In the genomic region with DNA sequence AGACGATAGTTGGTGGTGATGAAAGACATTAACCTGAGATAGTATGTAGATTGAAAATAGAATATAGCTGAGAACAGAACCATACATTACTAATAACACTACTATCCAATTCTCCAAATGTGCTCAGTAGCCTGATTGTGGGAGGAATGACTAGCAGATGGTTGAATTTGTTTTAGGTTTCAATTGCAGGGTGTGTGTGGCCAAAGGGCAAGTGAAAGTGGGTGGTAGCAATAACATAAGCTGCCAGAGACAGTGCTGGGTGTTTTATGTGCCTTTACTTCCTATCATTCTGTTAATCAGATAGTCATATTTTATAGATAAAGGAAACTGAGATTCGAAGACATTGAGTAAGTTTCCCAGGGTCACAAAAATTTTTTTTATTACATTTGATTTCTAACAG, we compare ENCODE assay signal across 20 cellular contexts.
DNase-seq lines count a peak whose midpoint lies in the region; ATAC-seq and TF ChIP-seq lines count a peak whose summit lies in the region.
"Had no signal": no experiment of that assay in that cellular context is flagged by ENCODE, and none has a peak within 500 bp of the region (broad histone marks: within the 10 kb centered on the region; RNA-seq: fewer than 3 reads in every experiment).

No MANE protein-coding gene starts in this region.

- ATAC-seq in GM19463 (IDR thresholded peaks at IDR 0.05; ENCODE audit: unreplicated experiment) = peak; percentile 47
- ATAC-seq: GM12878, HepG2 had no signal

- intact Hi-C loops in colonic mucosa (cut with DNase I) = no loop called here

- TF ChIP-seq CTCF in colonic mucosa (IDR thresholded peaks at IDR 0.05) (no peak), progenitor cell of endocrine pancreas (IDR thresholded peaks at IDR 0.05; ENCODE audit: unreplicated experiment) (no peak), HFFc6 (IDR thresholded peaks at IDR 0.05) (no peak)

- no peak for TF ChIP-seq POLR2A in erythroblast (IDR thresholded peaks at IDR 0.05; ENCODE audit: low read length)

- H3K9me3 Mint-ChIP-seq in progenitor cell of endocrine pancreas (ENCODE audit: low read depth) = peaks cover 4% of the 10 kb centered on the region
- H3K9me3 Mint-ChIP-seq in HFFc6 = peaks cover 24% of the 10 kb centered on the region

- H3K4me1 Mint-ChIP-seq in progenitor cell of endocrine pancreas (ENCODE audit: low read depth) (peaks cover 12% of the 10 kb centered on the region), HFFc6 (ENCODE audit: low read depth) (no peaks in the 10 kb centered on the region)
- H3K4me1 Mint-ChIP-seq: CD14-positive monocyte; CD4-positive, alpha-beta memory T cell had no signal

- H3K36me3 Mint-ChIP-seq in progenitor cell of endocrine pancreas (ENCODE audit: insufficient read depth) = no peaks in the 10 kb centered on the region
- no peaks in the 10 kb centered on the region for H3K36me3 Mint-ChIP-seq in HFFc6 (ENCODE audit: low read depth)
- H3K36me3 Mint-ChIP-seq: CD14-positive monocyte; CD4-positive, alpha-beta memory T cell; IgD-negative memory B cell had no signal

- H3K27ac ChIP-seq in colonic mucosa = peak overlapping the region; percentile 5
- H3K27ac ChIP-seq: BLaER1, GM23248 had no signal

- H3K27me3 ChIP-seq in colonic mucosa = no peaks in the 10 kb centered on the region
- H3K27me3 ChIP-seq: BLaER1 had no signal

- no peaks in the 10 kb centered on the region for H3K36me3 ChIP-seq in colonic mucosa
- H3K36me3 ChIP-seq: BLaER1, HAP-1 had no signal

- H3K27me3 Mint-ChIP-seq in progenitor cell of endocrine pancreas (peaks cover 1% of the 10 kb centered on the region), HFFc6 (ENCODE audit: insufficient read depth) (no peaks in the 10 kb centered on the region)
- H3K27me3 Mint-ChIP-seq: CD4-positive, alpha-beta memory T cell; IgD-negative memory B cell had no signal

- H3K4me3 ChIP-seq in colonic mucosa = no peak overlapping the region
- H3K4me3 ChIP-seq: BLaER1, GM12878, GM23248, HAP-1 had no signal

- H3K4me3 Mint-ChIP-seq in progenitor cell of endocrine pancreas (ENCODE audit: low read depth) (no peak overlapping the region), HFFc6 (no peak overlapping the region)
- H3K4me3 Mint-ChIP-seq: CD14-positive monocyte; CD4-positive, alpha-beta memory T cell; IgD-negative memory B cell had no signal

- DNase-seq in NCI-H69 (lab: John Stamatoyannopoulos, UW) (peak; percentile 72), colonic mucosa (peak; percentile 65), progenitor cell of endocrine pancreas (ENCODE audit: low spot score, unreplicated experiment) (no peak), erythroblast (lab: John Stamatoyannopoulos, UW) (no peak), hepatic stellate cell (ENCODE audit: low spot score) (no peak), HFFc6 (no peak), HPDE6-E6E7 (ENCODE audit: extremely low spot score) (no peak)
- DNase-seq: 8988T; CD4-positive, alpha-beta memory T cell; DMS153; DND-41; EL; GM23248 had no signal

- H3K9ac ChIP-seq in colonic mucosa (ENCODE audit: low read depth in 2 of 2, low read length in 2 of 2) = no peak overlapping the region
- H3K9ac ChIP-seq: BLaER1, GM23248 had no signal

- H3K27ac Mint-ChIP-seq in progenitor cell of endocrine pancreas (peak overlapping the region; percentile 58), HFFc6 (no peak overlapping the region)
- H3K27ac Mint-ChIP-seq: CD4-positive, alpha-beta memory T cell; IgD-negative memory B cell had no signal

- H3K9me3 ChIP-seq in colonic mucosa = no peaks in the 10 kb centered on the region
- H3K9me3 ChIP-seq: BLaER1 had no signal

- H3K4me1 ChIP-seq in colonic mucosa = no peaks in the 10 kb centered on the region
- H3K4me1 ChIP-seq: BLaER1, HAP-1 had no signal

Comparison
In these comparisons a context has a peak if more than half of its experiments do, and no peak if none do; other contexts are left out.
1. DNase-seq: peak in NCI-H69 (single experiment) and colonic mucosa (single experiment); none in progenitor cell of endocrine pancreas (single experiment), erythroblast (0 of 2), hepatic stellate cell (single experiment), HFFc6 (single experiment) and HPDE6-E6E7 (single experiment).